1 cellular context compared by ENCODE assay signal in the genomic region with DNA sequence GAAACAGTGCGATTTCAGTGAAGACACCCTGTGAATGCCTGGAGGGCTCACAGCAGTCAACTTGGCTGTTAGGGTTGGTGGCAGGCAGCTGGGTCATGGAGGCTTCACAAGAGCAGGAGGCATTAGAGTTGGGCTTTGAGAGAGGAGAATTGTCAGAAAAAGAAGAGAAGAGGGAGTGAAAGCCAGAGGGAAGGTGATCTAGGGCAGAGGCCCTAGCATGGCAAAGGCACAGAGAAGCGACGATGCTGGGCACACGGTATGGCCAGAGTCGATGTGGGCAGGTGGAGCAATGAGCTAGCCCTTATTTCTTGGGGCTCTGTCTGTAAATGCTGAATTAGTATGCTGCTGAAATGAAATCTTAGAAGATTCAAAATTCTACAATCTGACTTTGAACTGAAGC.
TF ChIP-seq lines count a peak whose summit lies in the region.

No MANE protein-coding gene starts in this region.

TF ChIP-seq in H1, 55 proteins besides CTCF, POLR2A, EP300 and RAD21 (continued from another document):
- TF ChIP-seq, protein P1, sequence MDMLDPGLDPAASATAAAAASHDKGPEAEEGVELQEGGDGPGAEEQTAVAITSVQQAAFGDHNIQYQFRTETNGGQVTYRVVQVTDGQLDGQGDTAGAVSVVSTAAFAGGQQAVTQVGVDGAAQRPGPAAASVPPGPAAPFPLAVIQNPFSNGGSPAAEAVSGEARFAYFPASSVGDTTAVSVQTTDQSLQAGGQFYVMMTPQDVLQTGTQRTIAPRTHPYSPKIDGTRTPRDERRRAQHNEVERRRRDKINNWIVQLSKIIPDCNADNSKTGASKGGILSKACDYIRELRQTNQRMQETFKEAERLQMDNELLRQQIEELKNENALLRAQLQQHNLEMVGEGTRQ (IDR thresholded peaks at IDR 0.05; ENCODE audit: low read length): no peak
- no peak for TF ChIP-seq MAFK (IDR thresholded peaks at IDR 0.05; ENCODE audit: low read depth, low read length)
- TF ChIP-seq CREB1 (IDR thresholded peaks at IDR 0.05): no peak
- no peak for TF ChIP-seq SRF (IDR thresholded peaks at IDR 0.05; ENCODE audit: low read depth, low read length)
- TF ChIP-seq KDM1A (IDR thresholded peaks at IDR 0.05; ENCODE audit: borderline replicate concordance, low read length): no peak
- no peak for TF ChIP-seq JUN (IDR thresholded peaks at IDR 0.05; ENCODE audit: low read depth, low read length)
- TF ChIP-seq SP2 (IDR thresholded peaks at IDR 0.05; ENCODE audit: low read length): no peak
- no peak for TF ChIP-seq ZNF274 (IDR thresholded peaks at IDR 0.05; ENCODE audit: borderline replicate concordance, extremely low read depth, low read length)
